1 cellular context compared by ENCODE assay signal in genomic region chr15:99994849-99995248, GRCh38.
A peak's percentile ranks its signal among the peaks of the same experiment; 100 is the strongest.
TF ChIP-seq lines count a peak whose summit lies in the region.

No MANE protein-coding gene starts in this region.

TF ChIP-seq in H1, 55 proteins besides CTCF, POLR2A, EP300 and RAD21:
- TF ChIP-seq MAX (IDR thresholded peaks at IDR 0.05), result peak; percentile 54
- TF ChIP-seq POU5F1 (IDR thresholded peaks at IDR 0.05; ENCODE audit: low read depth, low read length), result no peak
- TF ChIP-seq CBX5 (IDR thresholded peaks at IDR 0.05; ENCODE audit: low read depth, low read length), result no peak
- no peak for TF ChIP-seq ATF3 (IDR thresholded peaks at IDR 0.05; ENCODE audit: insufficient read depth, low read depth, low read length)
- TF ChIP-seq TCF12 (IDR thresholded peaks at IDR 0.05; ENCODE audit: low read depth, low read length), result no peak
- no peak for TF ChIP-seq BRCA1 (IDR thresholded peaks at IDR 0.05; ENCODE audit: low read depth, low read length)
- TF ChIP-seq GTF2F1 (IDR thresholded peaks at IDR 0.05; ENCODE audit: borderline replicate concordance, low read depth, low read length), result no peak
- TF ChIP-seq ASH2L (IDR thresholded peaks at IDR 0.05; ENCODE audit: low read length), result no peak
- TF ChIP-seq BCL11A (IDR thresholded peaks at IDR 0.05; ENCODE audit: low read depth in 2 of 2, low read length in 2 of 2), result no peak
- TF ChIP-seq KDM1A (IDR thresholded peaks at IDR 0.05; ENCODE audit: borderline replicate concordance, low read length), result no peak
- no peak for TF ChIP-seq EZH2 (IDR thresholded peaks at IDR 0.05; ENCODE audit: low read depth, low read length, severe bottlenecking)
- TF ChIP-seq NRF1 (IDR thresholded peaks at IDR 0.05; ENCODE audit: low read depth, low read length), result no peak
- TF ChIP-seq USF2 (IDR thresholded peaks at IDR 0.05; ENCODE audit: low read length), result no peak
- TF ChIP-seq NANOG (IDR thresholded peaks at IDR 0.05; ENCODE audit: insufficient read depth, low read depth, low read length, poor library complexity, severe bottlenecking), result no peak
- TF ChIP-seq ATF2 (IDR thresholded peaks at IDR 0.05; ENCODE audit: low read length), result no peak
- no peak for TF ChIP-seq SAP30 (IDR thresholded peaks at IDR 0.05; ENCODE audit: insufficient read depth, insufficient replicate concordance, low read length)
- TF ChIP-seq TEAD4 (IDR thresholded peaks at IDR 0.05; ENCODE audit: low read depth, low read length), result 0 out of 2 replicates have a peak, but pooled peaks have one; percentile 8
- TF ChIP-seq E2F6 (IDR thresholded peaks at IDR 0.05), result peak; percentile 50
- TF ChIP-seq HDAC2 (IDR thresholded peaks at IDR 0.05; ENCODE audit: borderline replicate concordance in 1 of 2, low read depth in 2 of 2, low read length in 2 of 2), result peak; percentile 27 to 56; a peak in 1 of 4 replicates
- no peak for TF ChIP-seq JUN (IDR thresholded peaks at IDR 0.05; ENCODE audit: low read depth, low read length)
- TF ChIP-seq SUZ12 (IDR thresholded peaks at IDR 0.05; ENCODE audit: low read length), result no peak
- no peak for TF ChIP-seq RBBP5 (IDR thresholded peaks at IDR 0.05; ENCODE audit: borderline replicate concordance, low read depth, low read length)
- TF ChIP-seq CHD7 (IDR thresholded peaks at IDR 0.05; ENCODE audit: insufficient replicate concordance, low read length), result no peak
